ENCODE assay signal across 5 cellular contexts in the genomic region with DNA sequence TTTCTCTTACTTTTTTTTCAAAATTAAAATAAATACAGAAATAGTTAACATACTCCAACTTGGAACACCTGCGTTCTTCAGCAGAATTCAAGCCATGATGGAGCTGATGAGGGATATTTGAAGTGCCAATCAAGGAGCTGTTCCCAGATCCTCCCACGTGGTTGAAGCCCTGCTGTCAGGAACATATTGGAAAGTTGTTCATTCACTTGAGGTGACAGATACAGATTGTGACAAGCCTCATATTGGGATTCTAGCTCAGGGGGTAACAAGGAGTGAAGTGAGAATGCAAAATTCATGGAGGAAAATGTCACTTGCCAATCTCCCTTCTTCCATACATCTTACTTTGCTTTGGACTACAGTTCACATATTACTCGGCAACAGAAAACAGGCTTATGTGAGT.
"Had no signal": no experiment of that assay in that cellular context is flagged by ENCODE, and none has a peak within 500 bp of the region (broad histone marks: within the 10 kb centered on the region; RNA-seq: fewer than 3 reads in every experiment).

No MANE protein-coding gene starts in this region.

- DNase-seq: GM23248, GOT3, H7, HFFc6, KBM-7 had no signal
